29 cellular contexts compared by ENCODE assay signal in the genomic region with DNA sequence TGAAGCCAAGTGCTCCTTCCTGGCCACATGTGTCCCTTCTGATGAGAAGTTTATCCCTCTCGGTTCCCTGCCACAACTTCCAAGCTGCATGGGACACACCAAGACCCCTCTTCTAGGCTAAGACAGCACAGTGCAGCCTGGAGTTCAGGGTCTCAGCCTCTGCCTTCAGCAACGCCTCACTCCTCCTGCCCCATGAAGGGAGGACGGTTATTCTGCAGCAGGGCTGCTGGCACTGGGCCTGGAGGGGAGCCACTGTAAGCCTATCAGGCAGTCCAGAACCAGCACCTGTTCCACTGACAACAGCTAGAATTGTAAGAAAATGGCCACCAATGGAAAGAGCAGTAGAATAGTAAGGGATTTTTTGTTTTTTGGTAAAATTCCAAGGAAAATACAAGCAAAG.
DNase-seq lines count a peak whose midpoint lies in the region; ATAC-seq and TF ChIP-seq lines count a peak whose summit lies in the region.
"Had no signal": no experiment of that assay in that cellular context is flagged by ENCODE, and none has a peak within 500 bp of the region (broad histone marks: within the 10 kb centered on the region; RNA-seq: fewer than 3 reads in every experiment).

No MANE protein-coding gene starts in this region.

- H3K4me2 ChIP-seq in DND-41 (ENCODE audit: insufficient read depth, low read length) (no peak overlapping the region), osteoblast (ENCODE audit: insufficient read depth, low read length) (no peak overlapping the region)

- no peaks in the 10 kb centered on the region for H3K9me3 ChIP-seq in DND-41 (ENCODE audit: insufficient read depth, low read length, severe bottlenecking)
- H3K9me3 ChIP-seq in osteoblast (ENCODE audit: low read depth, low read length), result no peaks in the 10 kb centered on the region
- no peaks in the 10 kb centered on the region for H3K9me3 ChIP-seq in CD8-positive, alpha-beta T cell (ENCODE audit: low read length)
- H3K9me3 ChIP-seq: Caco-2, tibial artery had no signal

- H3K27me3 ChIP-seq in DND-41 (ENCODE audit: insufficient read depth, low read length, poor library complexity), result no peaks in the 10 kb centered on the region
- no peaks in the 10 kb centered on the region for H3K27me3 ChIP-seq in osteoblast (ENCODE audit: insufficient read depth, low read length)
- no peaks in the 10 kb centered on the region for H3K27me3 ChIP-seq in CD8-positive, alpha-beta T cell (ENCODE audit: insufficient read depth, low read length)
- H3K27me3 ChIP-seq: tibial artery had no signal

- ATAC-seq in DND-41 (ENCODE audit: insufficient read depth, low read depth) (no peak), Right ventricle myocardium inferior (no peak)
- ATAC-seq in CD8-positive, alpha-beta T cell, result no peak
- ATAC-seq: HCT116 had no signal

- no peak overlapping the region for H2AFZ ChIP-seq in DND-41 (ENCODE audit: low read depth, low read length)
- no peak overlapping the region for H2AFZ ChIP-seq in osteoblast (ENCODE audit: low read length)

- CTCF ChIA-PET in CD8-positive, alpha-beta T cell (lab: Charles Lee), result interaction anchor here (0.5 kb wide), 1 partner anchor 641 kb away, joined by 3 read pairs; no protein-coding TSS in a partner anchor

- DNase-seq in DND-41 (no peak), LHCN-M2 (ENCODE audit: low read depth) (peak; percentile 14), cerebellum (ENCODE audit: low spot score) (peak; percentile 32), osteoblast (ENCODE audit: insufficient read length, low spot score, missing footprints) (no peak), Right ventricle myocardium inferior (ENCODE audit: missing footprints) (no peak), hypothalamus (lab: John Stamatoyannopoulos, UW) (no peak)
- DNase-seq in CD8-positive, alpha-beta T cell, result no peak
- DNase-seq: activated CD4-positive, alpha-beta T cell treated with anti-CD3 and anti-CD28 coated beads for 48 hours; activated CD8-positive, alpha-beta memory T cell treated with anti-CD3 and anti-CD28 coated beads for 24 hours; activated effector memory CD4-positive, alpha-beta T cell treated with Interleukin-2 at 50 U/mL for 16 hours; activated naive CD8-positive, alpha-beta T cell treated with anti-CD3 and anti-CD28 coated beads for 36 hours; anterior cingulate cortex; Caco-2; cortex of kidney; effector memory CD4-positive, alpha-beta T cell; NCI-H1105; NCI-H187 treated with DMSO at 0.1 percent for 48 hours; NCI-H524 treated with DMSO at 0.1 percent for 48 hours; nucleus accumbens; stimulated activated CD4-positive, alpha-beta T cell treated with anti-CD3 and anti-CD28 coated beads, Interleukin-15, amount 100 ng/mL, for 24 hours; stimulated activated CD4-positive, alpha-beta T cell treated with anti-CD3 and anti-CD28 coated beads, Interleukin-4, amount 100 ng/mL, for 4 hours; SW 1271; T-helper 9 cell; tibial artery had no signal

- POLR2A ChIA-PET in CD8-positive, alpha-beta T cell (lab: Charles Lee), result no interaction called here

- H3K4me1 Mint-ChIP-seq in CD8-positive, alpha-beta T cell (ENCODE audit: low read depth), result peaks cover 45% of the 10 kb centered on the region

- H3K9me3 Mint-ChIP-seq in CD8-positive, alpha-beta T cell, result no peaks in the 10 kb centered on the region
- H3K9me3 Mint-ChIP-seq: activated naive CD8-positive, alpha-beta T cell treated with anti-CD3 and anti-CD28 coated beads for 36 hours; IgD-negative memory B cell; memory B cell had no signal

- H3K4me3 ChIP-seq in DND-41 (ENCODE audit: low read depth in 1 of 2, low read length in 2 of 2) (no peak overlapping the region), osteoblast (ENCODE audit: insufficient read depth, low read length) (no peak overlapping the region)
- H3K4me3 ChIP-seq in CD8-positive, alpha-beta T cell (ENCODE audit: low read depth, low read length), result no peak overlapping the region
- H3K4me3 ChIP-seq: tibial artery had no signal

- no peaks in the 10 kb centered on the region for H3K27me3 Mint-ChIP-seq in CD8-positive, alpha-beta T cell (ENCODE audit: low read depth)
- H3K27me3 Mint-ChIP-seq: activated naive CD8-positive, alpha-beta T cell treated with anti-CD3 and anti-CD28 coated beads for 36 hours; IgD-negative memory B cell; memory B cell had no signal

- no peak overlapping the region for H3K4me3 Mint-ChIP-seq in CD8-positive, alpha-beta T cell
- H3K4me3 Mint-ChIP-seq: activated naive CD8-positive, alpha-beta T cell treated with anti-CD3 and anti-CD28 coated beads for 36 hours; IgD-negative memory B cell; memory B cell had no signal

- peaks cover 94% of the 10 kb centered on the region for H3K4me1 ChIP-seq in DND-41 (ENCODE audit: insufficient read depth, low read length)
- peaks cover 22% of the 10 kb centered on the region for H3K4me1 ChIP-seq in osteoblast (ENCODE audit: insufficient read depth, low read length)
- H3K4me1 ChIP-seq in CD8-positive, alpha-beta T cell (ENCODE audit: insufficient read depth, low read length), result no peaks in the 10 kb centered on the region

- peaks cover 19% of the 10 kb centered on the region for H3K36me3 Mint-ChIP-seq in CD8-positive, alpha-beta T cell

- H3K27ac Mint-ChIP-seq in CD8-positive, alpha-beta T cell, result no peak overlapping the region
- H3K27ac Mint-ChIP-seq: activated naive CD8-positive, alpha-beta T cell treated with anti-CD3 and anti-CD28 coated beads for 36 hours; memory B cell had no signal

- H3K9ac ChIP-seq in DND-41 (ENCODE audit: low read depth, low read length), result no peak overlapping the region

- H3K27ac ChIP-seq in DND-41 (ENCODE audit: low read length) (peak overlapping the region; percentile 43; the same call in 1 of the 2 replicates), osteoblast (ENCODE audit: low read depth, low read length) (peak overlapping the region; percentile 87)
- H3K27ac ChIP-seq in CD8-positive, alpha-beta T cell (ENCODE audit: low read depth, low read length), result no peak overlapping the region
- H3K27ac ChIP-seq: C4-2B, epithelial cell of prostate, tibial artery had no signal

- TF ChIP-seq CTCF in DND-41 (IDR thresholded peaks at IDR 0.05; ENCODE audit: borderline replicate concordance, extremely low read depth, low read length, poor library complexity, severe bottlenecking) (no peak), osteoblast (IDR thresholded peaks at IDR 0.05; ENCODE audit: extremely low read depth, low read depth, low read length) (no peak)
- no peak for TF ChIP-seq CTCF in CD8-positive, alpha-beta T cell (IDR thresholded peaks at IDR 0.05)

- intact Hi-C loops in CD8-positive, alpha-beta T cell (cut with DNase I, micrococcal nuclease), result no loop called here
- intact Hi-C loops in Right ventricle myocardium inferior (cut with DNase I), result no loop called here

- H4K20me1 ChIP-seq in DND-41 (ENCODE audit: insufficient read depth, low read length) (peaks cover 100% of the 10 kb centered on the region), osteoblast (ENCODE audit: insufficient read depth, low read length) (peaks cover 60% of the 10 kb centered on the region)

- H3K79me2 ChIP-seq in DND-41 (ENCODE audit: insufficient read depth, low read length) (peaks cover 100% of the 10 kb centered on the region), osteoblast (ENCODE audit: insufficient read depth, low read length) (peaks cover 99% of the 10 kb centered on the region)

- H3K36me3 ChIP-seq in DND-41 (ENCODE audit: insufficient read depth, low read length), result peaks cover 91% of the 10 kb centered on the region
- peaks cover 4% of the 10 kb centered on the region for H3K36me3 ChIP-seq in osteoblast (ENCODE audit: insufficient read depth, low read length)
- no peaks in the 10 kb centered on the region for H3K36me3 ChIP-seq in CD8-positive, alpha-beta T cell (ENCODE audit: insufficient read depth, low read length)
- H3K36me3 ChIP-seq: tibial artery had no signal

Comparison
In these comparisons a context has a peak if more than half of its experiments do, and no peak if none do; other contexts are left out.
1. DNase-seq: peak in LHCN-M2 (single experiment) and cerebellum (single experiment); none in DND-41 (single experiment), osteoblast (single experiment), CD8-positive, alpha-beta T cell (0 of 7), Right ventricle myocardium inferior (single experiment) and hypothalamus (0 of 51).